ENCODE assay signal across 28 cellular contexts in the genomic region with DNA sequence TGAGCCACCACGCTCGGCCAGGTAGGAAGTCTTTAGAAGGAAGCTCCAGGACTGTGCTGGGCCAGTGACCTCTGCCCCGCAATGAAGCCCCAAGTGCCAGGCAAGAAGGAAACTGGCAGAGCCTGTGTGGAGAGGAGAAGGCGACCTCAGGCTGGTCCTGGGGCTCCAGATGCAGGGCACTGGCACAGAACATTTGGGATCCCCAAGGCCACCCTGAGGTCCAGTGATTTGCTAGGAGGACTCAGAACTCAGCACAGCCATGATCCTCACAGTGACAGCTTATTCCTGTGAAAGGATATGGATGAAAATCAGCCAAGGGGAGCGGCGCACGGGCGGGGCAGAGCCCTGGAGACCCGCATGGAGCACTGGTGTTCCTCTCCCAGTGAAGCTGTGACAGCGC. TPM values are rescaled to one million over a fixed set of nuclear protein-coding genes. Genes with fewer than 3 reads are reported as not detected.
"Had no signal": no experiment of that assay in that cellular context is flagged by ENCODE, and none has a peak within 500 bp of the region (broad histone marks: within the 10 kb centered on the region; RNA-seq: fewer than 3 reads in every experiment).

No MANE protein-coding gene starts in this region.

- FAIRE-seq: urothelium cell line had no signal

- H3K4me1 ChIP-seq: neural progenitor cell, parathyroid adenoma, psoas muscle, right lobe of liver, stomach, testis, tibial artery, transverse colon, upper lobe of right lung, vagina had no signal

- ATAC-seq: naive thymus-derived CD8-positive, alpha-beta T cell; natural killer cell treated with Interleukin-12 subunit alpha and Interleukin-12 subunit beta and Interleukin-15 and Interleukin-18, amount 100 ng/mL, for 72 hours; psoas muscle; right lobe of liver; stimulated activated effector memory CD8-positive, alpha-beta T cell treated with anti-CD3 and anti-CD28 coated beads, Interleukin-12 subunit alpha, Interleukin-12 subunit beta, amount 100 ng/mL, for 72 hours; stimulated activated naive B cell treated with anti-CD40 and anti-IgM and Interleukin-4, amounts not matched to agents 10 μg/mL and 1 μg/mL and 100 μg/mL, for 72 hours; upper lobe of right lung had no signal

- H3K9me3 ChIP-seq: ovary, psoas muscle, right lobe of liver, testis, transverse colon, upper lobe of right lung, vagina had no signal

- H2AFZ ChIP-seq: neural progenitor cell, parathyroid adenoma had no signal

- H3K79me2 ChIP-seq: parathyroid adenoma had no signal

- H3K27me3 ChIP-seq: neural progenitor cell, ovary, right lobe of liver, testis, upper lobe of right lung, vagina had no signal

- H3K27me3 Mint-ChIP-seq: naive thymus-derived CD8-positive, alpha-beta T cell; natural killer cell treated with Interleukin-12 subunit alpha and Interleukin-12 subunit beta and Interleukin-15 and Interleukin-18, amount 100 ng/mL, for 72 hours; stimulated activated naive B cell treated with anti-CD40 and anti-IgM and Interleukin-4, amounts not matched to agents 10 μg/mL and 1 μg/mL and 100 μg/mL, for 72 hours; stimulated activated naive CD8-positive, alpha-beta T cell treated with anti-CD3 and anti-CD28 coated beads, Interleukin-15, Interleukin-2, amounts not matched to agents 100 ng/mL and 50 ng/mL, for 24 hours; type B pancreatic cell had no signal

- H3K4me1 Mint-ChIP-seq: naive B cell; naive thymus-derived CD8-positive, alpha-beta T cell; stimulated activated effector memory CD8-positive, alpha-beta T cell treated with anti-CD3 and anti-CD28 coated beads, Interleukin-12 subunit alpha, Interleukin-12 subunit beta, amount 100 ng/mL, for 72 hours; stimulated activated naive B cell treated with anti-CD40 and anti-IgM and Interleukin-4, amounts not matched to agents 10 μg/mL and 1 μg/mL and 100 μg/mL, for 72 hours had no signal

- H3K36me3 ChIP-seq: neural progenitor cell, ovary, right lobe of liver, stomach, tibial artery, transverse colon, upper lobe of right lung, vagina had no signal

- DNase-seq: naive B cell; naive thymus-derived CD8-positive, alpha-beta T cell; nephron progenitor cell; occipital lobe; ovary; psoas muscle; right lobe of liver; stimulated activated CD4-positive, alpha-beta T cell treated with anti-CD3 and anti-CD28 coated beads, Interleukin-15, amount 100 ng/mL, for 24 hours; stimulated activated CD4-positive, alpha-beta T cell treated with anti-CD3 and anti-CD28 coated beads, Interleukin-2, amount 100 ng/mL, for 24 hours; stimulated activated CD4-positive, alpha-beta T cell treated with anti-CD3 and anti-CD28 coated beads, Interleukin-2, amount 100 ng/mL, for 48 hours; stimulated activated CD4-positive, alpha-beta T cell treated with anti-CD3 and anti-CD28 coated beads, Interleukin-4, amount 100 ng/mL, for 24 hours; stimulated activated naive B cell treated with anti-CD40 and anti-IgM and Interleukin-4, amounts not matched to agents 10 μg/mL and 1 μg/mL and 100 μg/mL, for 72 hours; stimulated activated naive CD4-positive, alpha-beta T cell treated with Interleukin-2 at 50 U/mL for 16 hours; stomach; testis; tibial artery; transverse colon; upper lobe of right lung had no signal

- H3K9ac ChIP-seq: neural progenitor cell, parathyroid adenoma had no signal

- H3K4me3 ChIP-seq: neural progenitor cell, ovary, psoas muscle, right lobe of liver, skin epidermis, stomach, testis, tibial artery, transverse colon, upper lobe of right lung, vagina had no signal

- H3K27ac ChIP-seq: neural progenitor cell, ovary, parathyroid adenoma, psoas muscle, right lobe of liver, skin epidermis, stomach, testis, tibial artery, transverse colon, upper lobe of right lung, vagina had no signal

- H3K4me2 ChIP-seq: neural progenitor cell had no signal

- H3K36me3 Mint-ChIP-seq: naive B cell; naive thymus-derived CD8-positive, alpha-beta T cell; natural killer cell treated with Interleukin-12 subunit alpha and Interleukin-12 subunit beta and Interleukin-15 and Interleukin-18, amount 100 ng/mL, for 72 hours; stimulated activated effector memory CD8-positive, alpha-beta T cell treated with anti-CD3 and anti-CD28 coated beads, Interleukin-12 subunit alpha, Interleukin-12 subunit beta, amount 100 ng/mL, for 72 hours; stimulated activated naive B cell treated with anti-CD40 and anti-IgM and Interleukin-4, amounts not matched to agents 10 μg/mL and 1 μg/mL and 100 μg/mL, for 72 hours had no signal

- H3K27ac Mint-ChIP-seq: naive B cell; naive thymus-derived CD8-positive, alpha-beta T cell; natural killer cell treated with Interleukin-12 subunit alpha and Interleukin-12 subunit beta and Interleukin-15 and Interleukin-18, amount 100 ng/mL, for 72 hours; nephron progenitor cell; progenitor cell of endocrine pancreas; stimulated activated effector memory CD8-positive, alpha-beta T cell treated with anti-CD3 and anti-CD28 coated beads, Interleukin-12 subunit alpha, Interleukin-12 subunit beta, amount 100 ng/mL, for 72 hours; stimulated activated naive B cell treated with anti-CD40 and anti-IgM and Interleukin-4, amounts not matched to agents 10 μg/mL and 1 μg/mL and 100 μg/mL, for 72 hours; stimulated activated naive CD8-positive, alpha-beta T cell treated with anti-CD3 and anti-CD28 coated beads, Interleukin-15, Interleukin-2, amounts not matched to agents 100 ng/mL and 50 ng/mL, for 24 hours; type B pancreatic cell had no signal

- H3K9me3 Mint-ChIP-seq: naive B cell; naive thymus-derived CD8-positive, alpha-beta T cell; natural killer cell treated with Interleukin-12 subunit alpha and Interleukin-12 subunit beta and Interleukin-15 and Interleukin-18, amount 100 ng/mL, for 72 hours; stimulated activated effector memory CD8-positive, alpha-beta T cell treated with anti-CD3 and anti-CD28 coated beads, Interleukin-12 subunit alpha, Interleukin-12 subunit beta, amount 100 ng/mL, for 72 hours; stimulated activated naive B cell treated with anti-CD40 and anti-IgM and Interleukin-4, amounts not matched to agents 10 μg/mL and 1 μg/mL and 100 μg/mL, for 72 hours; stimulated activated naive CD8-positive, alpha-beta T cell treated with anti-CD3 and anti-CD28 coated beads, Interleukin-15, Interleukin-2, amounts not matched to agents 100 ng/mL and 50 ng/mL, for 24 hours; type B pancreatic cell had no signal

- H3K4me3 Mint-ChIP-seq: naive B cell; naive thymus-derived CD8-positive, alpha-beta T cell; natural killer cell treated with Interleukin-12 subunit alpha and Interleukin-12 subunit beta and Interleukin-15 and Interleukin-18, amount 100 ng/mL, for 72 hours; nephron progenitor cell; neural progenitor cell; stimulated activated effector memory CD8-positive, alpha-beta T cell treated with anti-CD3 and anti-CD28 coated beads, Interleukin-12 subunit alpha, Interleukin-12 subunit beta, amount 100 ng/mL, for 72 hours; stimulated activated naive B cell treated with anti-CD40 and anti-IgM and Interleukin-4, amounts not matched to agents 10 μg/mL and 1 μg/mL and 100 μg/mL, for 72 hours; stimulated activated naive CD8-positive, alpha-beta T cell treated with anti-CD3 and anti-CD28 coated beads, Interleukin-15, Interleukin-2, amounts not matched to agents 100 ng/mL and 50 ng/mL, for 24 hours; type B pancreatic cell had no signal

RNA-seq across cellular contexts. Expression of a gene that starts 24.1 kb away (rescaled TPM):
- total RNA-seq: transverse colon had no signal
- polyA plus RNA-seq: naive thymus-derived CD8-positive, alpha-beta T cell had no signal
